In the genomic region with DNA sequence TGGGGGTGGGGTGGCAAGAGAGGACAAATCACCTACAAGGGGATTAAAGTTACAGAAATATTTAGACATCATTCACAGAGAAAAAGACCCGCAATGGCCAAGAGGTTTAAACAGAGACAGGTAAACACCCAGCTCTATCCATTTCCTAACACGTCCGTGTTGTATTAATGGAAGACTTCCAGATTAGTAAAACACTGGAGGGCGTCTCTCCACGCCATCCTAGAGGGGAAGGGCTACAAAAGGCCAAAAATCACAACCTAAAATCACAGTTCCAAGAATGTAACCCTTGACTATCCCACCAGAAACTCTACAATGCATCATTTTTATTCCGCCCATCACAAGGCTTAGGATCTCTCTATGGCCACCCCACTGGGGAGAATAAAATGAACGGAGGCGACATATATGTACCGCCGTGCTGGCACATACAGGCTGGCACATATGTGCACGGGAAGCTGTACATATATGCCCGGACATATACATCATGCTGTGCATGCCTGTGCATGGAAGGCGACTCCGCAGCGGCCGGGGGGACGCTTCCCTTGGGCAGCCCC, we compare ENCODE assay signal across 9 cellular contexts. TPM values are rescaled to one million over a fixed set of nuclear protein-coding genes. Genes with fewer than 3 reads are reported as not detected.
A peak's percentile ranks its signal among the peaks of the same experiment; 100 is the strongest.
DNase-seq lines count a peak whose midpoint lies in the region; ATAC-seq and TF ChIP-seq lines count a peak whose summit lies in the region.
"Had no signal": no experiment of that assay in that cellular context is flagged by ENCODE, and none has a peak within 500 bp of the region (broad histone marks: within the 10 kb centered on the region; RNA-seq: fewer than 3 reads in every experiment).

No MANE protein-coding gene starts in this region.

- intact Hi-C loops in left colon (cut with DNase I, micrococcal nuclease) (no loop called here), upper lobe of right lung (cut with DNase I) (no loop called here)

- H3K9ac ChIP-seq in adipocyte (ENCODE audit: low read length) = peak overlapping the region; percentile 72

- DNase-seq in DMS53 (lab: John Stamatoyannopoulos, UW) = peak; percentile 64
- no peak for DNase-seq in adipocyte (ENCODE audit: low read depth)
- DNase-seq in left colon = no peak
- no peak for DNase-seq in upper lobe of right lung
- no peak for DNase-seq in ecto neural progenitor cell (ENCODE audit: low spot score)
- no peak for DNase-seq in dermis blood vessel endothelial cell

- H3K4me3 ChIP-seq in adipocyte (ENCODE audit: low read length) (peak overlapping the region; percentile 85), upper lobe of right lung (peak overlapping the region; percentile 53)
- H3K4me3 ChIP-seq: K562 had no signal

- peak overlapping the region; percentile 77 for H3K27ac ChIP-seq in upper lobe of right lung

- ATAC-seq in HG03135 (IDR thresholded peaks at IDR 0.05; ENCODE audit: unreplicated experiment) (peak; percentile 15), left colon (peak; percentile 19), upper lobe of right lung (no peak), HG03342 (IDR thresholded peaks at IDR 0.05; ENCODE audit: unreplicated experiment) (no peak)

- H3K9me3 ChIP-seq in adipocyte (ENCODE audit: control insufficient read depth, low read length) (no peaks in the 10 kb centered on the region), upper lobe of right lung (no peaks in the 10 kb centered on the region)

- H3K36me3 ChIP-seq in adipocyte (ENCODE audit: control insufficient read depth, insufficient read depth, low read length, severe bottlenecking) (no peaks in the 10 kb centered on the region), upper lobe of right lung (no peaks in the 10 kb centered on the region)

- H3K27me3 ChIP-seq in adipocyte (replicated peaks; ENCODE audit: control insufficient read depth, insufficient read depth, low read length) (peaks cover 7% of the 10 kb centered on the region), upper lobe of right lung (peaks cover 4% of the 10 kb centered on the region)

- H3K4me1 ChIP-seq in adipocyte (ENCODE audit: control insufficient read depth, insufficient read depth, low read length) (peaks cover 4% of the 10 kb centered on the region), upper lobe of right lung (no peaks in the 10 kb centered on the region)

- TF ChIP-seq CTCF in upper lobe of right lung (IDR thresholded peaks at IDR 0.05) = no peak

RNA-seq across cellular contexts. Expression of a gene that starts 0.8 kb away (rescaled TPM):
- 1 to 10 TPM; 7.2 to 9.2 TPM for total RNA-seq in left colon
- total RNA-seq in upper lobe of right lung = 5.3 TPM
- total RNA-seq in dermis blood vessel endothelial cell = 3.7 and 5.7 TPM in 2 replicates

Comparison
In these comparisons a context has a peak if more than half of its experiments do, and no peak if none do; other contexts are left out.
1. ATAC-seq: peak in HG03135 (single experiment) and left colon (single experiment); none in upper lobe of right lung (single experiment) and HG03342 (single experiment).